ENCODE assay signal across 1 cellular context in the genomic region with DNA sequence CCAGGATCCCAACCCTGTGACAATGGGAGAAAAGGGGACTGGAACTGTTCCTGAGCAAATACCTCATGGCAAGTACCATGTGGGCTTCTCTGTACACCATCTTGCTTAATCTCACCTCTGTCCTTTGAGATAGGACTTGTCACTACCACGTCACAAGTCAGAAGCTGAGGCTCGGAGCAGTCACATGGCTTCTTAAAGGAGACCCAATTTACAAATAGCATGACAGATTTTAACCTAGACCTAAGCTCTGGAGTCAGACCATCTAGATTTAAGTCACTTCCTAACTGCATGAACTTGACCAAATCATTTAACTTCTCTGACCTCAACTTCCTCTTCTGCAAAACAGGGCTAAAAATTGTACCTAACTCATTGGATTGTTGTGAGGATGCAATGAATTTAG.
TF ChIP-seq lines count a peak whose summit lies in the region.

No MANE protein-coding gene starts in this region.

TF ChIP-seq in K562, 482 proteins besides CTCF, POLR2A, EP300 and RAD21 (continued from another document):
- TF ChIP-seq CHD2 (IDR thresholded peaks at IDR 0.05; ENCODE audit: low read depth, low read length) = no peak
- no peak for TF ChIP-seq PTRF (tag; IDR thresholded peaks at IDR 0.05)
- 0 out of 2 replicates have a peak, but pooled peaks have one; percentile 32 for TF ChIP-seq SMAD4 (CRISPR knock-in tag; conservative IDR thresholded peaks at IDR 0.05)
- TF ChIP-seq NR2C2 (CRISPR knock-in tag; IDR thresholded peaks at IDR 0.05) = no peak
- peak; percentile 48; the same call in 1 of the 2 replicates for TF ChIP-seq NR2C2 (tag; IDR thresholded peaks at IDR 0.05)
- 0 out of 2 replicates have a peak, but pooled peaks have one; percentile 17 for TF ChIP-seq CREM (IDR thresholded peaks at IDR 0.05; ENCODE audit: low read depth)
- no peak for TF ChIP-seq ATF1 (CRISPR knock-in tag; IDR thresholded peaks at IDR 0.05)
- peak; percentile 75 for TF ChIP-seq ATF1 (tag; IDR thresholded peaks at IDR 0.05)
- TF ChIP-seq, protein P1, sequence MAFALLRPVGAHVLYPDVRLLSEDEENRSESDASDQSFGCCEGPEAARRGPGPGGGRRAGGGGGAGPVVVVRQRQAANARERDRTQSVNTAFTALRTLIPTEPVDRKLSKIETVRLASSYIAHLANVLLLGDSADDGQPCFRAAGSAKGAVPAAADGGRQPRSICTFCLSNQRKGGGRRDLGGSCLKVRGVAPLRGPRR (CRISPR knock-in tag; IDR thresholded peaks at IDR 0.05) = no peak
- no peak for TF ChIP-seq RHOXF2B (CRISPR knock-in tag; conservative IDR thresholded peaks at IDR 0.05)
- TF ChIP-seq KLF1 (tag; IDR thresholded peaks at IDR 0.05) = no peak
